ENCODE assay signal across 7 cellular contexts in the genomic region with DNA sequence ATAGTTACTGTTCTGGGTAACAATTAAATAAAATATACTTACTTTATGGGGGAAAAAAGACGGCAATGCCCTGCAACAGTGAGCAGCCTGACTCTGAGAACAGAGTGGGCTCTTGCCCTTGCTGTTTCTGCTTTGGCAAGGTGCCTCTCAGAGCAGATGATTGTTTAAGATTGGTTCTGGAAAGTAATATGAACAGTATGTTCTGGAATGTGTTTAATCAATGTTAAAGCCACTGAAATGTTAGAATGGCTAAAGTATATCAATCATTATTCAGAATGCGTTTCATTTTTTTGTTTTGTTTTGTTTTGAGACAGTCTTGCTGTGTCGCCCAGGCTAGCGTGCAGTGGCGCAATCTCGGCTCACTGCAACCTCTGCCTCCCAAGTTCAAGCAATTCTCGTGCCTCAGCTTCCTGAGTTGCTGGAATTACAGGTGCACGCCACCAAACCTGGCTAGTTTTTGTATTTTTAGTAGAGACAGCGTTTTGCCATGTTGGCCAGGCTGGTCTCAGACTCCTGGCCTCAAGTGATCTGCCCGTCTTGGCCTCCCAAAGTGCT. TPM values are rescaled to one million over a fixed set of nuclear protein-coding genes. Genes with fewer than 3 reads are reported as not detected.
A peak's percentile ranks its signal among the peaks of the same experiment; 100 is the strongest.
DNase-seq lines count a peak whose midpoint lies in the region; ATAC-seq, FAIRE-seq and TF ChIP-seq lines count a peak whose summit lies in the region.
"Not testable (repeated sequence)": the region's sequence is repeated elsewhere in the genome, so short reads cannot be mapped to it uniquely, and the experiment has no call there.

No MANE protein-coding gene starts in this region.

- intact Hi-C loops in CD14-positive monocyte (cut with micrococcal nuclease); dendritic cell treated with granulocyte-macrophage colony-stimulating factor and Interleukin-4, amounts not matched to agents 40 ng/mL and 50 ng/mL, for 4 days (cut with micrococcal nuclease); Right ventricle myocardium superior (cut with DNase I); right lobe of liver (cut with DNase I): not testable (repeated sequence)

- H3K27ac Mint-ChIP-seq in CD14-positive monocyte, result peak overlapping the region in 6 of 7 donors; percentile 9 to 77 (median 74)
- not testable (repeated sequence) for H3K27ac Mint-ChIP-seq in astrocyte (ENCODE audit: unreplicated experiment)
- peak overlapping the region; percentile 40 for H3K27ac Mint-ChIP-seq in dendritic cell treated with granulocyte-macrophage colony-stimulating factor and Interleukin-4, amounts not matched to agents 40 ng/mL and 50 ng/mL, for 4 days

- not testable (repeated sequence) for H3K27ac ChIP-seq in Karpas-422 (ENCODE audit: low read length); astrocyte (ENCODE audit: low read depth, low read length)
- H3K27ac ChIP-seq in right lobe of liver (peak overlapping the region in 2 of 3 donors; percentile 16 to 51), neutrophil (peak overlapping the region; percentile 67)

- peak overlapping the region; percentile 6 to 39 for H3K4me3 Mint-ChIP-seq in CD14-positive monocyte
- H3K4me3 Mint-ChIP-seq in astrocyte (ENCODE audit: unreplicated experiment); dendritic cell treated with granulocyte-macrophage colony-stimulating factor and Interleukin-4, amounts not matched to agents 40 ng/mL and 50 ng/mL, for 4 days: not testable (repeated sequence)

- TF ChIP-seq POLR2A in right lobe of liver (IDR thresholded peaks at IDR 0.05), result not testable (repeated sequence)

- not testable (repeated sequence) for DNase-seq in CD14-positive monocyte (ENCODE audit: low spot score); Karpas-422
- DNase-seq in astrocyte (ENCODE audit: low read depth) (peak; percentile 26), Right ventricle myocardium superior (peak; percentile 41), right lobe of liver (peak in 2 of 3 donors; percentile 49 to 68)

- H4K20me1 ChIP-seq in Karpas-422 (ENCODE audit: insufficient read depth, low read depth, low read length) (peaks cover 21% of the 10 kb centered on the region; the same call in 1 of the 2 replicates), astrocyte (ENCODE audit: insufficient read depth, low read length) (peaks cover 22% of the 10 kb centered on the region)

- peaks cover 52% of the 10 kb centered on the region for H3K4me1 Mint-ChIP-seq in CD14-positive monocyte
- not testable (repeated sequence) for H3K4me1 Mint-ChIP-seq in astrocyte (ENCODE audit: low read depth, unreplicated experiment)
- peaks cover 44% of the 10 kb centered on the region for H3K4me1 Mint-ChIP-seq in dendritic cell treated with granulocyte-macrophage colony-stimulating factor and Interleukin-4, amounts not matched to agents 40 ng/mL and 50 ng/mL, for 4 days (ENCODE audit: low read depth)

- not testable (repeated sequence) for H3K9me3 ChIP-seq in Karpas-422 (ENCODE audit: low read length); astrocyte (ENCODE audit: insufficient read depth, low read depth, low read length); right lobe of liver; neutrophil

- FAIRE-seq in astrocyte (lab: Jason Lieb, UNC), result not testable (repeated sequence)

- H3K36me3 ChIP-seq in Karpas-422 (ENCODE audit: insufficient read depth, low read length); astrocyte (ENCODE audit: insufficient read depth, low read length); right lobe of liver; neutrophil: not testable (repeated sequence)

- not testable (repeated sequence) for H3K36me3 Mint-ChIP-seq in CD14-positive monocyte; astrocyte (ENCODE audit: low read depth, unreplicated experiment); dendritic cell treated with granulocyte-macrophage colony-stimulating factor and Interleukin-4, amounts not matched to agents 40 ng/mL and 50 ng/mL, for 4 days (ENCODE audit: low read depth)

- H3K9me2 ChIP-seq in Karpas-422 (replicated peaks; ENCODE audit: insufficient read depth, low read length), result not testable (repeated sequence)

- H3K9me3 Mint-ChIP-seq in CD14-positive monocyte; astrocyte (ENCODE audit: unreplicated experiment); dendritic cell treated with granulocyte-macrophage colony-stimulating factor and Interleukin-4, amounts not matched to agents 40 ng/mL and 50 ng/mL, for 4 days: not testable (repeated sequence)

- not testable (repeated sequence) for H3K27me3 ChIP-seq in Karpas-422 (ENCODE audit: low read length); astrocyte (ENCODE audit: insufficient read depth, low read length); right lobe of liver; neutrophil

- not testable (repeated sequence) for H2AFZ ChIP-seq in Karpas-422 (ENCODE audit: low read length); astrocyte (ENCODE audit: low read depth, low read length)

- H3K79me2 ChIP-seq in Karpas-422 (ENCODE audit: low read length), result peaks cover 17% of the 10 kb centered on the region; the same call in 1 of the 2 replicates
- not testable (repeated sequence) for H3K79me2 ChIP-seq in astrocyte (ENCODE audit: insufficient read depth, low read length)

- WGBS in right lobe of liver (ENCODE audit: insufficient coverage, low coverage, low lambda C conversion rate, missing lambda C conversion rate), result 19% methylated on average over 10 of the region's 10 CpGs

- not testable (repeated sequence) for ATAC-seq in Right ventricle myocardium superior (ENCODE audit: poor library complexity)
- peak in 3 of 4 donors; percentile 6 to 22 (median 17) for ATAC-seq in right lobe of liver

- not testable (repeated sequence) for TF ChIP-seq CTCF in CD14-positive monocyte (IDR thresholded peaks at IDR 0.05); astrocyte (IDR thresholded peaks at IDR 0.05; ENCODE audit: insufficient read depth, low read depth, low read length); right lobe of liver (IDR thresholded peaks at IDR 0.05); neutrophil (IDR thresholded peaks at IDR 0.05)

- H3K4me1 ChIP-seq in Karpas-422 (ENCODE audit: low read length) (peaks cover 41% of the 10 kb centered on the region), right lobe of liver (peaks cover 0 to 81% (median 26%) of the 10 kb centered on the region in 4 donors), neutrophil (ENCODE audit: control insufficient read depth in 1 of 2, insufficient read depth in 1 of 2, low read depth in 1 of 2, low read length in 1 of 2) (peaks cover 58 to 60% of the 10 kb centered on the region in 2 experiments)
- not testable (repeated sequence) for H3K4me1 ChIP-seq in astrocyte (ENCODE audit: insufficient read depth, low read length)

- H3K9ac ChIP-seq in Karpas-422 (ENCODE audit: low read length); astrocyte (ENCODE audit: low read length): not testable (repeated sequence)

- not testable (repeated sequence) for H3K4me3 ChIP-seq in Karpas-422 (ENCODE audit: low read length); astrocyte (ENCODE audit: insufficient read depth, low read depth, low read length); right lobe of liver
- H3K4me3 ChIP-seq in neutrophil (ENCODE audit: low read depth in 1 of 2, low read length in 1 of 2), result peak overlapping the region in 1 of 2 experiments; percentile 26

- H3K27me3 Mint-ChIP-seq in CD14-positive monocyte (ENCODE audit: low read depth in 3 of 3); astrocyte (ENCODE audit: low read depth, unreplicated experiment); dendritic cell treated with granulocyte-macrophage colony-stimulating factor and Interleukin-4, amounts not matched to agents 40 ng/mL and 50 ng/mL, for 4 days: not testable (repeated sequence)

- peak overlapping the region; percentile 54 for H3K4me2 ChIP-seq in Karpas-422 (ENCODE audit: low read depth, low read length, poor library complexity, severe bottlenecking)
- H3K4me2 ChIP-seq in astrocyte (ENCODE audit: low read length), result not testable (repeated sequence)

RNA-seq across cellular contexts. Expression of a gene that starts 14.4 kb away (rescaled TPM):
- polyA plus RNA-seq in CD14-positive monocyte, result 10 to 100 TPM; 38.8 to 49.0 TPM
- total RNA-seq in Karpas-422 (2014; rRNA removed; shearing (Covaris generic); ENCODE audit: low replicate concordance), result 8.7 and 13.5 TPM in 2 replicates
- total RNA-seq in astrocyte (35.8 and 39.1 TPM in 2 replicates), Right ventricle myocardium superior (9.4 TPM), right lobe of liver (10 to 100 TPM; 48.0 to 92.6 (median 71.5) TPM)

RNA-seq across cellular contexts. Expression of a gene that starts 14.7 kb away (rescaled TPM):
- polyA plus RNA-seq in CD14-positive monocyte, result 10 to 100 TPM; 32.3 to 55.7 TPM
- 23.5 and 65.1 TPM in 2 replicates for total RNA-seq in Karpas-422 (2014; rRNA removed; shearing (Covaris generic); ENCODE audit: low replicate concordance)
- 26.4 and 27.2 TPM in 2 replicates for total RNA-seq in astrocyte
- total RNA-seq in Right ventricle myocardium superior, result 18.1 TPM
- 10 to 100 TPM; 11.1 to 17.2 (median 12.8) TPM for total RNA-seq in right lobe of liver

RNA-seq across cellular contexts. Expression of a gene that starts 39.6 kb away (rescaled TPM):
- polyA plus RNA-seq in CD14-positive monocyte, result 10 to 100 TPM; 77.8 to 87.8 TPM
- total RNA-seq in Karpas-422 (2014; rRNA removed; shearing (Covaris generic); ENCODE audit: low replicate concordance), result 33.4 and 36.0 TPM in 2 replicates
- 22.5 and 23.9 TPM in 2 replicates for total RNA-seq in astrocyte
- total RNA-seq in Right ventricle myocardium superior, result 40.1 TPM
- total RNA-seq in right lobe of liver, result 10 to 100 TPM; 16.0 to 21.7 (median 18.5) TPM

RNA-seq across cellular contexts. Expression of a gene that starts 39.7 kb away (rescaled TPM):
- polyA plus RNA-seq in CD14-positive monocyte, result 10 to 100 TPM; 22.1 to 23.8 TPM
- 22.2 and 24.4 TPM in 2 replicates for total RNA-seq in Karpas-422 (2014; rRNA removed; shearing (Covaris generic); ENCODE audit: low replicate concordance)
- total RNA-seq in astrocyte (33.2 and 33.4 TPM in 2 replicates), Right ventricle myocardium superior (11.0 TPM), right lobe of liver (10 to 100 TPM in 3 of 6 experiments, 1 to 10 TPM in 3; 6.9 to 13.0 (median 10.1) TPM)
